ENCODE assay signal across 24 cellular contexts in the genomic region with DNA sequence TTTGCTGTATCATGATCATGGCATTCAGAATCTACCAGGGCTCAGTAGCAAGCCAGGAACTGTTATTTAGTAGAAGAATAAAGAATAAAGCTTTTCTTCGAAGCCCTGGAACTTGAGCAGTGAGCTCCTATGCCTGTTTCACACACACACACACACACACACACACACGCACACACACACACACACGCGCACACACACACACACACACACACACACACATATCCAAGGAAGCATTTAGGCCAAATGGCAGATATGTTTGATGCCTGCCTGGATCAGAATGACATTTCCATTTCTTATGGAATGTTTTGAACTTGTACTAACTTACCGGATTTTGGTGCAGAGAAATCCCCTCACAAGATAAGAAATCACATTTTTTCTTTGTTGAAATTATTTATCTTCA.
"Had no signal": no experiment of that assay in that cellular context is flagged by ENCODE, and none has a peak within 500 bp of the region (broad histone marks: within the 10 kb centered on the region; RNA-seq: fewer than 3 reads in every experiment).

No MANE protein-coding gene starts in this region.

- DNase-seq: stimulated activated CD4-positive, alpha-beta T cell treated with anti-CD3 and anti-CD28 coated beads, Interleukin-2, amount 100 ng/mL, for 48 hours; stimulated activated CD4-positive, alpha-beta T cell treated with anti-CD3 and anti-CD28 coated beads, Interleukin-4, amount 100 ng/mL, for 1 hour; stimulated activated CD4-positive, alpha-beta T cell treated with anti-CD3 and anti-CD28 coated beads, Interleukin-4, amount 100 ng/mL, for 24 hours; stimulated activated CD4-positive, alpha-beta T cell treated with anti-CD3 and anti-CD28 coated beads, Interleukin-4, amount 100 ng/mL, for 4 hours; stimulated activated CD8-positive, alpha-beta memory T cell treated with anti-CD3 and anti-CD28 coated beads, Interleukin-4, amount 100 ng/mL, for 48 hours; stimulated activated naive B cell treated with anti-CD40 and anti-IgM and Interleukin-4, amounts not matched to agents 10 μg/mL and 1 μg/mL and 100 μg/mL, for 72 hours; stimulated activated naive CD4-positive, alpha-beta T cell; stimulated activated naive CD4-positive, alpha-beta T cell treated with Interleukin-2 at 50 U/mL for 16 hours; stimulated activated naive CD8-positive, alpha-beta T cell treated with anti-CD3 and anti-CD28 coated beads, Interleukin-15, amount 100 ng/mL, for 72 hours; stimulated activated naive CD8-positive, alpha-beta T cell treated with anti-CD3 and anti-CD28 coated beads, Interleukin-15, Interleukin-2, amounts not matched to agents 100 U/mL and 50 U/mL, for 24 hours; stomach; substantia nigra; testis; thyroid gland; tibial artery; transverse colon; trophoblast cell; upper lobe of left lung; upper lobe of right lung; uterus had no signal

- H3K36me3 ChIP-seq: stomach, suprapubic skin, thoracic aorta, thyroid gland, tibial artery, tibial nerve, transverse colon, upper lobe of left lung, upper lobe of right lung, uterus, vagina had no signal

- H3K4me1 ChIP-seq: stomach, suprapubic skin, testis, thyroid gland, tibial artery, tibial nerve, transverse colon, upper lobe of left lung, upper lobe of right lung, uterus, vagina had no signal

- H3K4me3 ChIP-seq: stomach, suprapubic skin, testis, thoracic aorta, thyroid gland, tibial artery, tibial nerve, transverse colon, upper lobe of left lung, upper lobe of right lung, uterus, vagina had no signal

- H3K27ac ChIP-seq: stomach, suprapubic skin, testis, thoracic aorta, thyroid gland, tibial artery, tibial nerve, transverse colon, upper lobe of left lung, upper lobe of right lung, uterus, vagina had no signal

- H3K9me3 ChIP-seq: stomach, suprapubic skin, testis, thoracic aorta, thyroid gland, tibial artery, tibial nerve, transverse colon, upper lobe of left lung, upper lobe of right lung, uterus, vagina had no signal
